Comparison of ENCODE assay signal across 13 cellular contexts in genomic region chr11:60944504-60945294, GRCh38. TPM values are rescaled to one million over a fixed set of nuclear protein-coding genes. Genes with fewer than 3 reads are reported as not detected.
A peak's percentile ranks its signal among the peaks of the same experiment; 100 is the strongest.
DNase-seq lines count a peak whose midpoint lies in the region; ATAC-seq and TF ChIP-seq lines count a peak whose summit lies in the region.
"Had no signal": no experiment of that assay in that cellular context is flagged by ENCODE, and none has a peak within 500 bp of the region (broad histone marks: within the 10 kb centered on the region; RNA-seq: fewer than 3 reads in every experiment).

No MANE protein-coding gene starts in this region.

- H3K4me3 Mint-ChIP-seq in activated B cell treated with CpG ODN at 0.5 μM for 24 hours (no peak overlapping the region), naive B cell (peak overlapping the region in 2 of 8 donors; percentile 42 to 55)

- H3K36me3 Mint-ChIP-seq in activated B cell treated with CpG ODN at 0.5 μM for 24 hours (ENCODE audit: low read depth) (peaks cover 82% of the 10 kb centered on the region), naive B cell (peaks cover 5 to 40% of the 10 kb centered on the region in 2 donors)

- POLR2A ChIA-PET in activated B cell treated with CpG ODN at 0.5 μM for 24 hours (lab: Charles Lee) = interaction anchor here (1.4 to 1.9 kb wide), 2 partner anchors 8 to 29 kb away, joined by 5 to 7 read pairs; no protein-coding TSS in a partner anchor

- DNase-seq in DMS 273 (lab: John Stamatoyannopoulos, UW; ENCODE audit: unreplicated experiment) (peak; percentile 15), DMS 273 treated with DMSO at 0.1 percent for 48 hours (lab: John Stamatoyannopoulos, UW) (no peak), GM20000 (ENCODE audit: low spot score) (no peak), activated B cell treated with CpG ODN at 0.5 μM for 24 hours (no peak), naive B cell (no peak)
- DNase-seq in activated naive CD4-positive, alpha-beta T cell treated with Interleukin-2 at 50 U/mL for 16 hours = no peak
- DNase-seq: 8988T; activated CD8-positive, alpha-beta memory T cell treated with anti-CD3 and anti-CD28 coated beads, Interleukin-2, amount 50 U/mL, for 4 hours; caudate nucleus; NCI-H187 treated with DMSO at 0.1 percent for 48 hours had no signal

- intact Hi-C loops in activated B cell treated with CpG ODN at 0.5 μM for 24 hours (cut with micrococcal nuclease) = loop anchor here (1.0 kb wide), 1 partner anchor 12 kb away; no protein-coding TSS in a partner anchor

- CTCF ChIA-PET in activated B cell treated with CpG ODN at 0.5 μM for 24 hours (lab: Charles Lee) = interaction anchor here (0.9 to 2.3 kb wide), 3 partner anchors 12 to 46 kb away, joined by 3 to 7 read pairs (median 6); no protein-coding TSS in a partner anchor

- no peaks in the 10 kb centered on the region for H3K27me3 Mint-ChIP-seq in activated B cell treated with CpG ODN at 0.5 μM for 24 hours
- no peaks in the 10 kb centered on the region for H3K27me3 Mint-ChIP-seq in naive B cell

- H3K27ac Mint-ChIP-seq in activated B cell treated with CpG ODN at 0.5 μM for 24 hours (peak overlapping the region; percentile 27), naive B cell (peak overlapping the region in 2 of 6 donors; percentile 15 to 41)

- peaks cover 66% of the 10 kb centered on the region for H3K4me1 Mint-ChIP-seq in activated B cell treated with CpG ODN at 0.5 μM for 24 hours
- peaks cover 55 to 81% (median 60%) of the 10 kb centered on the region in 3 donors for H3K4me1 Mint-ChIP-seq in naive B cell

- TF ChIP-seq CTCF in GM20000 (IDR thresholded peaks at IDR 0.05; ENCODE audit: extremely low read depth, missing control alignments) (peak; percentile 22), activated B cell treated with CpG ODN at 0.5 μM for 24 hours (IDR thresholded peaks at IDR 0.05) (no peak)

- ATAC-seq in activated B cell treated with CpG ODN at 0.5 μM for 24 hours (ENCODE audit: low read depth) (peak; percentile 31), naive B cell (ENCODE audit: low read depth in 2 of 2) (peak; percentile 28 to 30), GM21825 (IDR thresholded peaks at IDR 0.05; ENCODE audit: unreplicated experiment) (no peak), GM18511 (IDR thresholded peaks at IDR 0.05; ENCODE audit: unreplicated experiment) (no peak)

- H3K9me3 Mint-ChIP-seq in activated B cell treated with CpG ODN at 0.5 μM for 24 hours = no peaks in the 10 kb centered on the region
- no peaks in the 10 kb centered on the region for H3K9me3 Mint-ChIP-seq in naive B cell

RNA-seq across cellular contexts. Expression of gene SLC15A3, which starts 7.3 kb away (rescaled TPM):
- total RNA-seq in activated B cell treated with CpG ODN at 0.5 μM for 24 hours = 76.4 and 77.8 TPM in 2 replicates
- 10 to 100 TPM in 5 of 6 donors, 1 to 10 TPM in 1; 7.0 to 18.1 (median 15.9) TPM for polyA plus RNA-seq in naive B cell (ENCODE audit: low read depth in 6 of 6)

RNA-seq across cellular contexts. Expression of gene TMEM132A, which starts 20.4 kb away (rescaled TPM):
- 8.2 and 8.7 TPM in 2 replicates for total RNA-seq in activated B cell treated with CpG ODN at 0.5 μM for 24 hours
- polyA plus RNA-seq in naive B cell (ENCODE audit: low read depth in 6 of 6) = 1 to 10 TPM in 1 of 6 donors, under 1 TPM in 3, not detected in 2; 0.23 to 1.2 (median 0.40) TPM

RNA-seq across cellular contexts. Expression of gene CD6, which starts 26.8 kb away (rescaled TPM):
- 6.7 and 12.0 TPM in 2 replicates for total RNA-seq in activated B cell treated with CpG ODN at 0.5 μM for 24 hours
- 10 to 100 TPM in 4 of 6 donors, 1 to 10 TPM in 2; 6.4 to 25.2 (median 10.8) TPM for polyA plus RNA-seq in naive B cell (ENCODE audit: low read depth in 6 of 6)
- total RNA-seq: SK-MEL-5 had no signal

RNA-seq across cellular contexts. Expression of gene TMEM109, which starts 30.7 kb away (rescaled TPM):
- total RNA-seq in activated B cell treated with CpG ODN at 0.5 μM for 24 hours = 117 and 121 TPM in 2 replicates
- 100 to 1,000 TPM; 286 to 521 (median 315) TPM for polyA plus RNA-seq in naive B cell (ENCODE audit: low read depth in 6 of 6)

RNA-seq across cellular contexts. Expression of gene PRPF19, which starts 38.3 kb away (rescaled TPM):
- total RNA-seq in activated B cell treated with CpG ODN at 0.5 μM for 24 hours = 143 and 164 TPM in 2 replicates
- polyA plus RNA-seq in naive B cell (ENCODE audit: low read depth in 6 of 6) = 10 to 100 TPM in 5 of 6 donors, 1 to 10 TPM in 1; 5.6 to 19.3 (median 15.6) TPM

Comparison
In these comparisons a context has a peak if more than half of its experiments do, and no peak if none do; other contexts are left out.
1. ATAC-seq: peak in activated B cell treated with CpG ODN at 0.5 μM for 24 hours (single experiment) and naive B cell (2 of 2); none in GM21825 (single experiment) and GM18511 (single experiment).